9 cellular contexts compared by ENCODE assay signal in the genomic region with DNA sequence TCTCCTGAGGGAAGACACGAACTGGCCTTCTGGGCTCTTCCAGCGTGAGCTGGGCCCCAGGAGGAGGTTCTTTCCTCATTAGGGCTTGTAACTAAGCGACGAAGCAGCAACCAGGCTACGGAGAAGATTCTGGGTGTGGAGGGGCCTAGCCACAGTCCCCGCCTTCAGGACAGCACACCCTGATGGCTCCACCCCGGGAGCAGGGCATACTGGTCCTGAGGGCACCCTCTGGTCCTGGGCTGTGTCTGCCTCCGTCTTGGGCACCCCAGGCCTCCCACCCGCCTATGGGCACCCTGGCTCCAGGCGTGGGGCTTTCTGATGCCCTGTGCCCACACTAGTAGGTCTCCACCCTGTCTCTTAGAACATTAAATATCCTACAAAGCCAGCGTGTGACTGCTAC.
"Had no signal": no experiment of that assay in that cellular context is flagged by ENCODE, and none has a peak within 500 bp of the region (broad histone marks: within the 10 kb centered on the region; RNA-seq: fewer than 3 reads in every experiment).

No MANE protein-coding gene starts in this region.

- DNase-seq: activated CD4-positive, alpha-beta T cell treated with anti-CD3 and anti-CD28 coated beads, Interleukin-2, amount 50 U/mL, for 1 hour; amniotic stem cell; mesenchymal stem cell; stimulated activated CD4-positive, alpha-beta T cell treated with anti-CD3 and anti-CD28 coated beads, Interleukin-4, amount 100 ng/mL, for 1 hour; stimulated activated CD8-positive, alpha-beta memory T cell treated with anti-CD3 and anti-CD28 coated beads, Interleukin-4, amount 100 ng/mL, for 48 hours; stimulated activated naive CD8-positive, alpha-beta T cell treated with anti-CD3 and anti-CD28 coated beads, Interleukin-15, Interleukin-2, amounts not matched to agents 100 U/mL and 50 U/mL, for 24 hours had no signal

- H3K27ac ChIP-seq: dorsolateral prefrontal cortex, neutrophil, suprapubic skin had no signal

- H3K4me1 ChIP-seq: suprapubic skin had no signal

- H3K9me3 ChIP-seq: neutrophil, suprapubic skin had no signal

- H3K4me3 ChIP-seq: dorsolateral prefrontal cortex, suprapubic skin had no signal

- H3K36me3 ChIP-seq: neutrophil, suprapubic skin had no signal

- ATAC-seq: stimulated activated naive CD8-positive, alpha-beta T cell treated with anti-CD3 and anti-CD28 coated beads, Interleukin-15, Interleukin-2, amounts not matched to agents 100 U/mL and 50 U/mL, for 24 hours had no signal
